19 cellular contexts compared by ENCODE assay signal in genomic region chr10:58932821-58933314, GRCh38.
DNase-seq lines count a peak whose midpoint lies in the region; ATAC-seq and TF ChIP-seq lines count a peak whose summit lies in the region.
"Had no signal": no experiment of that assay in that cellular context is flagged by ENCODE, and none has a peak within 500 bp of the region (broad histone marks: within the 10 kb centered on the region; RNA-seq: fewer than 3 reads in every experiment).

No MANE protein-coding gene starts in this region.

- no peak overlapping the region for H3K4me3 Mint-ChIP-seq in activated T-helper 17 cell treated with anti-CD3 and anti-CD28 coated beads, Interleukin-2, amount 50 U/mL, for 72 hours
- H3K4me3 Mint-ChIP-seq: CD8-positive, alpha-beta memory T cell had no signal

- TF ChIP-seq CTCF in PC-3 (conservative IDR thresholded peaks at IDR 0.05; ENCODE audit: low read depth, low read length) (no peak), GM10248 (IDR thresholded peaks at IDR 0.05; ENCODE audit: control extremely low read depth, extremely low read depth, low read depth, missing control alignments) (no peak)

- no peaks in the 10 kb centered on the region for H4K20me1 ChIP-seq in GM23248 (ENCODE audit: insufficient read depth)
- no peaks in the 10 kb centered on the region for H4K20me1 ChIP-seq in PC-3 (ENCODE audit: low read length)

- H3K9me2 ChIP-seq in GM23248 (ENCODE audit: insufficient read depth) (no peaks in the 10 kb centered on the region), PC-3 (replicated peaks; ENCODE audit: low read length) (no peaks in the 10 kb centered on the region)

- peaks cover 41% of the 10 kb centered on the region for H3K4me1 ChIP-seq in GM23248 (ENCODE audit: insufficient read depth)
- H3K4me1 ChIP-seq in PC-3 (ENCODE audit: insufficient read depth, low read length) = peaks cover 7% of the 10 kb centered on the region; the same call in 1 of the 2 replicates

- no TSS peak for BruUV-seq in PC-3 (replicated peaks; lab: Mats Ljungman, UMichigan)

- peak; percentile 12 for DNase-seq in AG08395 (ENCODE audit: low spot score)
- DNase-seq in GM23248 = peak; percentile 59
- DNase-seq in PC-3 = peak; percentile 24
- peak; percentile 12 for DNase-seq in glomerular visceral epithelial cell (ENCODE audit: extremely low spot score)
- no peak for DNase-seq in SHP77 (lab: John Stamatoyannopoulos, UW)
- no peak for DNase-seq in stimulated activated naive CD4-positive, alpha-beta T cell (lab: John Stamatoyannopoulos, UW)
- no peak for DNase-seq in GM10248 (ENCODE audit: extremely low spot score)
- DNase-seq: 8988T; Calu3; CD8-positive, alpha-beta memory T cell; DMS153; KBM-7; NCI-H1105; NCI-H2029 treated with DMSO at 0.1 percent for 48 hours; NCI-H524; NCI-H774; SW 1271 had no signal

- H3K27me3 ChIP-seq in GM23248 (replicated peaks; ENCODE audit: insufficient read depth) (no peaks in the 10 kb centered on the region), PC-3 (ENCODE audit: low read length) (no peaks in the 10 kb centered on the region)

- intact Hi-C loops in PC-3 (cut with micrococcal nuclease) = no loop called here

- POLR2A ChIA-PET in PC-3 (lab: Charles Lee; ENCODE audit: unreplicated experiment) (no interaction called here), GM10248 (lab: Yijun Ruan, JAX) (no interaction called here)

- H2AFZ ChIP-seq in GM23248 (no peak overlapping the region; the same call in 1 of the 2 replicates), PC-3 (ENCODE audit: low read length) (no peak overlapping the region)

- no peak for ATAC-seq in PC-3
- ATAC-seq in activated T-helper 17 cell treated with anti-CD3 and anti-CD28 coated beads, Interleukin-2, amount 50 U/mL, for 72 hours (replicated peaks) = no peak

- no peaks in the 10 kb centered on the region for H3K4me1 Mint-ChIP-seq in activated T-helper 17 cell treated with anti-CD3 and anti-CD28 coated beads, Interleukin-2, amount 50 U/mL, for 72 hours
- H3K4me1 Mint-ChIP-seq: CD8-positive, alpha-beta memory T cell had no signal

- H3K4me2 ChIP-seq in GM23248 (ENCODE audit: unreplicated experiment) (peak overlapping the region; percentile 51), PC-3 (ENCODE audit: low read length) (no peak overlapping the region)

- H3K27ac ChIP-seq in GM23248 (peak overlapping the region; percentile 19; the same call in 1 of the 2 replicates), PC-3 (ENCODE audit: low read length) (no peak overlapping the region)
- H3K27ac ChIP-seq: C4-2B had no signal

- H3F3A ChIP-seq in GM23248 (ENCODE audit: insufficient read depth) = peaks cover 31% of the 10 kb centered on the region
- H3F3A ChIP-seq in PC-3 (ENCODE audit: low read length, unreplicated experiment) = no peaks in the 10 kb centered on the region

- WGBS in GM23248 (ENCODE audit: low coverage in 1 of 2, low lambda C conversion rate in 2 of 2, missing lambda C conversion rate in 2 of 2), 2 experiments = 51% methylated on average over 4 of the region's 4 CpGs

- H3K36me3 Mint-ChIP-seq in activated T-helper 17 cell treated with anti-CD3 and anti-CD28 coated beads, Interleukin-2, amount 50 U/mL, for 72 hours (ENCODE audit: low read depth) = no peaks in the 10 kb centered on the region
- H3K36me3 Mint-ChIP-seq: CD8-positive, alpha-beta memory T cell had no signal

- in situ Hi-C loops in GM23248 (cut with MboI) = loop anchor here (25.0 kb wide), 1 partner anchor 746 kb away; no protein-coding TSS in a partner anchor

- no peaks in the 10 kb centered on the region for H3K9me3 ChIP-seq in GM23248 (ENCODE audit: low read depth)
- no peaks in the 10 kb centered on the region for H3K9me3 ChIP-seq in PC-3 (ENCODE audit: low read length)

- peaks cover 10% of the 10 kb centered on the region for H3K27me3 Mint-ChIP-seq in activated T-helper 17 cell treated with anti-CD3 and anti-CD28 coated beads, Interleukin-2, amount 50 U/mL, for 72 hours
- H3K27me3 Mint-ChIP-seq: CD8-positive, alpha-beta memory T cell had no signal

- no peaks in the 10 kb centered on the region for H3K9me3 Mint-ChIP-seq in activated T-helper 17 cell treated with anti-CD3 and anti-CD28 coated beads, Interleukin-2, amount 50 U/mL, for 72 hours

- H3K79me2 ChIP-seq in GM23248 (ENCODE audit: insufficient read depth) (no peaks in the 10 kb centered on the region), PC-3 (ENCODE audit: low read length) (no peaks in the 10 kb centered on the region)

- no peaks in the 10 kb centered on the region for H3K36me3 ChIP-seq in GM23248 (ENCODE audit: low read depth)
- no peaks in the 10 kb centered on the region for H3K36me3 ChIP-seq in PC-3 (ENCODE audit: low read depth, low read length)

- CTCF ChIA-PET in PC-3 (lab: Charles Lee) (no interaction called here), GM10248 (lab: Yijun Ruan, JAX) (interaction anchor here (1.3 kb wide), 1 partner anchor 19 kb away, joined by 3 read pairs; no protein-coding TSS in a partner anchor)

- H3K27ac Mint-ChIP-seq in activated T-helper 17 cell treated with anti-CD3 and anti-CD28 coated beads, Interleukin-2, amount 50 U/mL, for 72 hours = no peak overlapping the region
- H3K27ac Mint-ChIP-seq: CD8-positive, alpha-beta memory T cell had no signal

- H3K4me3 ChIP-seq in GM23248 (no peak overlapping the region), PC-3 (ENCODE audit: low read length) (no peak overlapping the region)

- H3K9ac ChIP-seq in GM23248 (no peak overlapping the region), PC-3 (ENCODE audit: low read length) (no peak overlapping the region)

Comparison
In these comparisons a context has a peak if more than half of its experiments do, and no peak if none do; other contexts are left out.
1. DNase-seq: peak in AG08395 (single experiment), GM23248 (single experiment), PC-3 (single experiment) and glomerular visceral epithelial cell (single experiment); none in SHP77 (0 of 2), stimulated activated naive CD4-positive, alpha-beta T cell (0 of 6) and GM10248 (single experiment).